In genomic region chr7:74343281-74344127, GRCh38 we compare ENCODE assay signal across 10 cellular contexts. TPM values are rescaled to one million over a fixed set of nuclear protein-coding genes. Genes with fewer than 3 reads are reported as not detected.
A peak's percentile ranks its signal among the peaks of the same experiment; 100 is the strongest.
DNase-seq lines count a peak whose midpoint lies in the region; ATAC-seq, FAIRE-seq and TF ChIP-seq lines count a peak whose summit lies in the region.
"Had no signal": no experiment of that assay in that cellular context is flagged by ENCODE, and none has a peak within 500 bp of the region (broad histone marks: within the 10 kb centered on the region; RNA-seq: fewer than 3 reads in every experiment).

No MANE protein-coding gene starts in this region.

- no peaks in the 10 kb centered on the region for H3K79me2 ChIP-seq in K562 (ENCODE audit: control insufficient read depth, insufficient read depth, low read length)
- peaks cover 18% of the 10 kb centered on the region for H3K79me2 ChIP-seq in osteoblast (ENCODE audit: insufficient read depth, low read length)
- no peaks in the 10 kb centered on the region for H3K79me2 ChIP-seq in GM23338 (replicated peaks; ENCODE audit: insufficient read depth)

- H3K9me3 Mint-ChIP-seq in GM23338: no peaks in the 10 kb centered on the region

- H3K9ac ChIP-seq in K562 (ENCODE audit: insufficient read depth in 1 of 2, low read depth in 2 of 2, low read length in 2 of 2): no peak overlapping the region

- H3K4me1 ChIP-seq in K562 (replicated peaks in 1 of 2; ENCODE audit: control insufficient read depth in 2 of 2, insufficient read depth in 2 of 2, low read length in 2 of 2): peaks cover 0 to 9% of the 10 kb centered on the region in 2 experiments; a peak in 3 of 5 replicates
- peaks cover 11% of the 10 kb centered on the region for H3K4me1 ChIP-seq in osteoblast (ENCODE audit: insufficient read depth, low read length)
- H3K4me1 ChIP-seq in GM23338 (ENCODE audit: insufficient read depth): no peaks in the 10 kb centered on the region

- peaks cover 30% of the 10 kb centered on the region for H3K36me3 Mint-ChIP-seq in GM23338 (ENCODE audit: low read depth)

- H3F3A ChIP-seq in GM23338 (replicated peaks; ENCODE audit: low read depth): no peaks in the 10 kb centered on the region

- H4K20me1 ChIP-seq in K562 (replicated peaks; ENCODE audit: control insufficient read depth, insufficient read depth, low read length) (0 out of 2 replicates have a peak, but pooled peaks cover 4% of the 10 kb centered on the region), osteoblast (ENCODE audit: insufficient read depth, low read length) (peaks cover 9% of the 10 kb centered on the region), GM23338 (replicated peaks; ENCODE audit: insufficient read depth) (peaks cover 4% of the 10 kb centered on the region)

- no peak for TF ChIP-seq RAD21 in K562 (CRISPR knock-in tag; conservative IDR thresholded peaks at IDR 0.05 in 1 of 2, IDR thresholded peaks at IDR 0.05 in 1 of 2)

- H3K9me2 ChIP-seq in GM23338 (ENCODE audit: insufficient read depth): no peaks in the 10 kb centered on the region

- 7% methylated on average over 14 of the region's 14 CpGs for WGBS in K562 (ENCODE audit: insufficient coverage, low coverage, missing lambda C conversion rate)

- TF ChIP-seq CTCF in K562 (IDR thresholded peaks at IDR 0.05 in 2 of 3, conservative IDR thresholded peaks at IDR 0.05 in 1 of 3; ENCODE audit: insufficient read depth in 2 of 3, low read depth in 1 of 3, low read length in 3 of 3): no peak
- no peak for TF ChIP-seq CTCF in osteoblast (IDR thresholded peaks at IDR 0.05; ENCODE audit: extremely low read depth, low read depth, low read length)
- no peak for TF ChIP-seq CTCF in GM23338 (conservative IDR thresholded peaks at IDR 0.05; ENCODE audit: low read depth in 2 of 2)

- DNase-seq in Daoy (ENCODE audit: low read depth): peak; percentile 93
- peak; percentile 81 for DNase-seq in LHCN-M2 (ENCODE audit: low read depth)
- peak; percentile 42 to 50 (median 48) for DNase-seq in K562 (ENCODE audit: extremely low read depth in 1 of 4, low spot score in 3 of 4)
- peak; percentile 98 for DNase-seq in osteoblast (ENCODE audit: insufficient read length, low spot score, missing footprints)
- DNase-seq in GM23338 (ENCODE audit: low spot score): no peak
- no peak for DNase-seq in SKM-1 treated with dmso at 0.1 percent for 144 hours (lab: John Stamatoyannopoulos, UW; ENCODE audit: unreplicated experiment)
- DNase-seq: OCI-M1 had no signal

- H3K9me1 ChIP-seq in K562 (ENCODE audit: control insufficient read depth, insufficient read depth, low read length): peaks cover 5% of the 10 kb centered on the region

- POLR2A ChIA-PET in K562 (lab: Yijun Ruan, JAX): interaction anchor here (2.7 kb wide), 1 partner anchor 10 kb away, joined by 9 read pairs; no protein-coding TSS in a partner anchor

- no peak for TF ChIP-seq EP300 in K562 (IDR thresholded peaks at IDR 0.05; ENCODE audit: low read length)

- H3K4me3 ChIP-seq in K562 (no peak overlapping the region), osteoblast (ENCODE audit: insufficient read depth, low read length) (no peak overlapping the region), GM23338 (no peak overlapping the region)

- no TSS peak for BruUV-seq in K562 (replicated peaks; lab: Mats Ljungman, UMichigan)

- ATAC-seq in K562: peak; percentile 32; the same call in 2 of the 3 replicates
- ATAC-seq in HG03175 (IDR thresholded peaks at IDR 0.05; ENCODE audit: unreplicated experiment): no peak
- ATAC-seq in GM23338: no peak
- ATAC-seq in HG03280 (IDR thresholded peaks at IDR 0.05; ENCODE audit: unreplicated experiment): no peak

- H3K36me3 ChIP-seq in K562 (ENCODE audit: control insufficient read depth, insufficient read depth, low read length) (no peaks in the 10 kb centered on the region), osteoblast (ENCODE audit: insufficient read depth, low read length) (peaks cover 7% of the 10 kb centered on the region), GM23338 (ENCODE audit: insufficient read depth) (no peaks in the 10 kb centered on the region; the same call in 1 of the 2 replicates)

- FAIRE-seq in K562 (lab: Jason Lieb, UNC): peak; percentile 66
- FAIRE-seq: H1 had no signal

- H2AFZ ChIP-seq in K562 (ENCODE audit: low read depth, low read length) (no peak overlapping the region), osteoblast (ENCODE audit: low read length) (no peak overlapping the region), GM23338 (no peak overlapping the region)

- H3K27me3 ChIP-seq in K562 (ENCODE audit: control insufficient read depth in 2 of 2, insufficient read depth in 2 of 2, low read length in 2 of 2) (no peaks in the 10 kb centered on the region; a peak in 1 of 5 replicates), osteoblast (ENCODE audit: insufficient read depth, low read length) (no peaks in the 10 kb centered on the region), GM23338 (ENCODE audit: insufficient read depth) (no peaks in the 10 kb centered on the region)

- H3K4me3 Mint-ChIP-seq in GM23338: no peak overlapping the region

- H3K4me1 Mint-ChIP-seq in GM23338: no peaks in the 10 kb centered on the region

- no peak overlapping the region for H3K27ac Mint-ChIP-seq in GM23338

- in situ Hi-C loops in K562 (cut with MboI): no loop called here

- H3K4me2 ChIP-seq in K562 (ENCODE audit: insufficient read depth, low read length) (no peak overlapping the region), osteoblast (ENCODE audit: insufficient read depth, low read length) (peak overlapping the region; percentile 35), GM23338 (no peak overlapping the region)

- no peak for TF ChIP-seq POLR2A in K562 (conservative IDR thresholded peaks at IDR 0.05)

- intact Hi-C loops in K562 (cut with micrococcal nuclease): no loop called here

- H3K27ac ChIP-seq in K562 (ENCODE audit: extremely low read depth, low read depth, low read length): no peak overlapping the region
- H3K27ac ChIP-seq in osteoblast (ENCODE audit: low read depth, low read length): peak overlapping the region; percentile 42
- H3K27ac ChIP-seq in GM23338 (ENCODE audit: low read depth): no peak overlapping the region

- no peaks in the 10 kb centered on the region for H3K9me3 ChIP-seq in K562 (replicated peaks; ENCODE audit: control insufficient read depth, insufficient read depth, low read depth, low read length)
- no peaks in the 10 kb centered on the region for H3K9me3 ChIP-seq in osteoblast (ENCODE audit: low read depth, low read length)

- CTCF ChIA-PET in K562 (lab: Yijun Ruan, JAX; ENCODE audit: low intra/inter-chr PET ratio): no interaction called here

- H3K27me3 Mint-ChIP-seq in GM23338 (ENCODE audit: insufficient read depth, low read depth, poor library complexity): peaks cover 13% of the 10 kb centered on the region

TF ChIP-seq in K562, 482 proteins besides CTCF, POLR2A, EP300 and RAD21 (continues in another document):
- TF ChIP-seq ZNF121 (CRISPR knock-in tag; conservative IDR thresholded peaks at IDR 0.05) (peak; percentile 94), ZNF41 (CRISPR knock-in tag; conservative IDR thresholded peaks at IDR 0.05) (no peak), NR3C1 (CRISPR knock-in tag; IDR thresholded peaks at IDR 0.05) (no peak)

TF ChIP-seq in GM23338, 12 proteins besides CTCF, POLR2A, EP300 and RAD21 (continues in another document):
- no peak for TF ChIP-seq JUNB (IDR thresholded peaks at IDR 0.05; ENCODE audit: unreplicated experiment)
- no peak for TF ChIP-seq STAT1 (IDR thresholded peaks at IDR 0.05; ENCODE audit: unreplicated experiment)
- TF ChIP-seq NANOG (IDR thresholded peaks at IDR 0.05; ENCODE audit: borderline replicate concordance): no peak
- TF ChIP-seq ZNF331 (CRISPR knock-in tag; IDR thresholded peaks at IDR 0.05; ENCODE audit: low read depth): no peak
- TF ChIP-seq CREB1 (CRISPR knock-in tag; IDR thresholded peaks at IDR 0.05; ENCODE audit: low read depth): no peak
- TF ChIP-seq ZNF114 (CRISPR knock-in tag; IDR thresholded peaks at IDR 0.05): no peak
- TF ChIP-seq EZH2 (IDR thresholded peaks at IDR 0.05; ENCODE audit: low read depth, unreplicated experiment): no peak
- no peak for TF ChIP-seq EZH2phosphoT487 (IDR thresholded peaks at IDR 0.05; ENCODE audit: unreplicated experiment)

RNA-seq across cellular contexts. Expression of gene CLIP2, which starts 54.3 kb away (rescaled TPM):
- 33.4 and 41.9 TPM in 2 replicates for total RNA-seq in Daoy (2014; rRNA removed; shearing (Covaris generic))
- 37.1 and 39.4 TPM in 2 replicates for total RNA-seq in LHCN-M2 (2014; rRNA removed)
- 28.6 TPM for polyA plus RNA-seq in LHCN-M2 (2012)
- 13.7 and 50.4 TPM in 2 replicates for total RNA-seq in K562 (2011; cell fraction: chromatin; rRNA removed; ENCODE audit: low replicate concordance)
- total RNA-seq in K562 (2011; cell fraction: nucleolus; rRNA removed): 18.6 and 27.8 TPM in 2 replicates
- 13.9 and 16.6 TPM in 2 replicates for total RNA-seq in K562 (2011; cell fraction: nucleoplasm; rRNA removed)
- total RNA-seq in K562 (2014; rRNA removed): 3.4 and 4.2 TPM in 2 replicates
- total RNA-seq in K562 (2014; rRNA removed; fragmentation: Illumina TruSeq; extraction: Trizol): 0.91 and 1.8 TPM in 2 replicates
- total RNA-seq in K562 (2015; rRNA removed; fragmentation: Illumina TruSeq; extraction: Trizol): 3.1 and 3.8 TPM in 2 replicates
- total RNA-seq in K562 (2021): 4.3 and 5.4 TPM in 2 replicates
- 2.1 and 3.9 TPM in 2 replicates for polyA plus RNA-seq in K562 (2011; rRNA removed)
- 3.0 and 3.4 TPM in 2 replicates for polyA plus RNA-seq in K562 (2011; cell fraction: cytosol; rRNA removed)
- polyA plus RNA-seq in K562 (2011; cell fraction: nucleus; rRNA removed): 5.0 and 8.1 TPM in 2 replicates
- polyA plus RNA-seq in K562 (2012): 3.5 and 6.6 TPM in 2 replicates
- 2.5 and 2.8 TPM in 2 replicates for polyA plus RNA-seq in K562 (2014; fragmentation: Illumina TruSeq; extraction: Trizol)
- polyA plus RNA-seq in K562 (2014; fragmentation: Nextera tagmentation; extraction: Ambion mirVana): under 1 TPM; 0.07 to 0.10 TPM
- 1.9 and 2.4 TPM in 2 replicates for polyA plus RNA-seq in K562 (2014; rRNA removed)
- polyA minus RNA-seq in K562 (2011; rRNA and poly(A)+ RNA removed): 4.3 and 5.5 TPM in 2 replicates
- polyA minus RNA-seq in K562 (2011; cell fraction: cytosol; rRNA and poly(A)+ RNA removed): 5.6 and 10.7 TPM in 2 replicates
- 10.0 and 11.3 TPM in 2 replicates for polyA minus RNA-seq in K562 (2011; cell fraction: nucleus; rRNA and poly(A)+ RNA removed)
- 58.3 and 70.9 TPM in 2 replicates for total RNA-seq in osteoblast
- 45.2 and 51.9 TPM in 2 replicates for total RNA-seq in GM23338 (2014; rRNA removed; shearing (Covaris generic))
- 7.2 and 8.1 TPM in 2 replicates for polyA plus RNA-seq in GM23338 (2016; fragmentation: Nextera tagmentation; extraction: Ambion mirVana)

Comparison
In these comparisons a context has a peak if more than half of its experiments do, and no peak if none do; other contexts are left out.
1. DNase-seq: peak in Daoy (single experiment), LHCN-M2 (single experiment), K562 (4 of 4) and osteoblast (single experiment); none in GM23338 (single experiment) and SKM-1 treated with dmso at 0.1 percent for 144 hours (single experiment).